2 cellular contexts compared by ENCODE assay signal in genomic region chr10:77825965-77826364, GRCh38.
TF ChIP-seq lines count a peak whose summit lies in the region.

No MANE protein-coding gene starts in this region.

TF ChIP-seq in HepG2, 621 proteins besides CTCF, POLR2A, EP300 and RAD21:
- TF ChIP-seq EZH2 (conservative IDR thresholded peaks at IDR 0.05; ENCODE audit: low read depth, low read length) (no peak), ZFP41 (CRISPR knock-in tag; IDR thresholded peaks at IDR 0.05; ENCODE audit: borderline replicate concordance) (no peak), MAZ (IDR thresholded peaks at IDR 0.05; ENCODE audit: borderline replicate concordance, low read depth, low read length) (peak; percentile 66; the same call in 1 of the 2 replicates), MAZ (CRISPR knock-in tag; IDR thresholded peaks at IDR 0.05; ENCODE audit: low read depth) (no peak), GABPB1 (CRISPR knock-in tag; IDR thresholded peaks at IDR 0.05) (no peak), ZNF607 (CRISPR knock-in tag; IDR thresholded peaks at IDR 0.05; ENCODE audit: borderline replicate concordance) (no peak), SNAI1 (CRISPR knock-in tag; IDR thresholded peaks at IDR 0.05; ENCODE audit: borderline replicate concordance) (no peak), NAIF1 (CRISPR knock-in tag; IDR thresholded peaks at IDR 0.05; ENCODE audit: borderline replicate concordance) (no peak), CREB3 (CRISPR knock-in tag; IDR thresholded peaks at IDR 0.05) (no peak), MIER2 (CRISPR knock-in tag; IDR thresholded peaks at IDR 0.05) (no peak), ZNF235 (CRISPR knock-in tag; IDR thresholded peaks at IDR 0.05; ENCODE audit: borderline replicate concordance) (no peak), ZNF263 (CRISPR knock-in tag; IDR thresholded peaks at IDR 0.05) (peak; percentile 83), TEAD3 (CRISPR knock-in tag; optimal IDR thresholded peaks at IDR 0.05; ENCODE audit: borderline replicate concordance) (peak; percentile 96), ZSCAN21 (CRISPR knock-in tag; IDR thresholded peaks at IDR 0.05; ENCODE audit: borderline replicate concordance) (no peak)

TF ChIP-seq in H1, 55 proteins besides CTCF, POLR2A, EP300 and RAD21:
- TF ChIP-seq TBP (IDR thresholded peaks at IDR 0.05; ENCODE audit: low read depth, low read length): no peak
- TF ChIP-seq HDAC2 (IDR thresholded peaks at IDR 0.05; ENCODE audit: borderline replicate concordance in 1 of 2, low read depth in 2 of 2, low read length in 2 of 2): no peak
- no peak for TF ChIP-seq KDM4A (IDR thresholded peaks at IDR 0.05; ENCODE audit: low read depth, low read length, severe bottlenecking)
- TF ChIP-seq TEAD4 (IDR thresholded peaks at IDR 0.05; ENCODE audit: low read depth, low read length): peak; percentile 88
- no peak for TF ChIP-seq PHF8 (conservative IDR thresholded peaks at IDR 0.05; ENCODE audit: low read depth, low read length)
